In the genomic region with DNA sequence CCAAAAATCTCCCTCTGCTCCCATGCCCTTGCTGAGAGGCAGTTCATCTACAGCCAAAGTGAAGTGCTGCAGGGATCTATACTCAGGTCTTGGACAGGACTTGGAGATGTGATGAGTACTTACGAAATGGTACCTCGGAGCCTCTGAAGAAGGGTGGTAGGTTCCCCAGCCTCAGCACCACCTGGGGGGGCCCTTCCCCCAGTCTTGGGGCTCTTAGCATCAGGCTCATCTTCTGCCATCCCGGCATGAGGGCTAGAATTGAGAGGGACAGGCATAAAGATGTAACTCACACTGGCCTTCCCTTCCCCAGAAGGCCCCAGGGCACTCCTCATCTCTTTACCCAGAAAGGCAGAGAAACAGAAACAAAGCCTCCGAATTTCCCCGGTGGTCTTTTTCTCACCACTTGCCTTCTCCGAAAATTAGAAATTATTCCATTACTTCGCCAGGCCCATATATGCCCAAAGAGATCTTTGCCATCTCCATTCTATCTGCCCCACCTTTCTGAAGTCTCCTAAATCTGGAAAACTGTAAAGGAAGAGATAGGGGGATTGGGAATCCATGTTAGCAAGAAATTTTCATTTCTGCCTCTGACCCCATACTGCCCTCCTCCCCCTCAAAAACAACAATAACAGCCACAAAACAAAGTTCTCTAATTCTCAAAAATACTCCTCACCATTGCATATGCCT, we compare ENCODE assay signal across 8 cellular contexts.
A peak's percentile ranks its signal among the peaks of the same experiment; 100 is the strongest.
DNase-seq lines count a peak whose midpoint lies in the region; ATAC-seq and TF ChIP-seq lines count a peak whose summit lies in the region.

No MANE protein-coding gene starts in this region.

- no peaks in the 10 kb centered on the region for H3K27me3 ChIP-seq in HL-60 (ENCODE audit: insufficient read depth, poor library complexity, severe bottlenecking)
- no peaks in the 10 kb centered on the region for H3K27me3 ChIP-seq in iPS-18a (ENCODE audit: control insufficient read depth, insufficient read depth, low read length)

- no peaks in the 10 kb centered on the region for H3K9me3 Mint-ChIP-seq in stimulated activated memory B cell treated with anti-CD40 and anti-IgM and Interleukin-4, amounts not matched to agents 10 μg/mL and 1 μg/mL and 100 μg/mL, for 72 hours

- ATAC-seq in stimulated activated memory B cell treated with anti-CD40 and anti-IgM and Interleukin-4, amounts not matched to agents 10 μg/mL and 1 μg/mL and 100 μg/mL, for 72 hours, result no peak
- no peak for ATAC-seq in HG02571 (IDR thresholded peaks at IDR 0.05; ENCODE audit: unreplicated experiment)
- ATAC-seq in GM19452 (IDR thresholded peaks at IDR 0.05; ENCODE audit: unreplicated experiment), result no peak
- ATAC-seq in GM21367 (IDR thresholded peaks at IDR 0.05; ENCODE audit: unreplicated experiment), result no peak

- H3K4me3 Mint-ChIP-seq in stimulated activated memory B cell treated with anti-CD40 and anti-IgM and Interleukin-4, amounts not matched to agents 10 μg/mL and 1 μg/mL and 100 μg/mL, for 72 hours, result peak overlapping the region; percentile 92

- no peaks in the 10 kb centered on the region for H3K27me3 Mint-ChIP-seq in stimulated activated memory B cell treated with anti-CD40 and anti-IgM and Interleukin-4, amounts not matched to agents 10 μg/mL and 1 μg/mL and 100 μg/mL, for 72 hours

- H3K9ac ChIP-seq in iPS-18a (ENCODE audit: low read length), result peak overlapping the region; percentile 89

- H3K27ac ChIP-seq in HL-60 (replicated peaks) (peak overlapping the region; percentile 95), iPS-18a (ENCODE audit: low read length) (peak overlapping the region; percentile 98)

- peaks cover 38% of the 10 kb centered on the region for H3K36me3 ChIP-seq in iPS-18a (ENCODE audit: control insufficient read depth, low read depth, low read length)

- peaks cover 45% of the 10 kb centered on the region for H3K36me3 Mint-ChIP-seq in stimulated activated memory B cell treated with anti-CD40 and anti-IgM and Interleukin-4, amounts not matched to agents 10 μg/mL and 1 μg/mL and 100 μg/mL, for 72 hours

- peaks cover 3% of the 10 kb centered on the region for H3K9me3 ChIP-seq in iPS-18a (ENCODE audit: control insufficient read depth, low read depth, low read length)

- H3K4me3 ChIP-seq in HL-60 (replicated peaks; ENCODE audit: insufficient read depth, low read length) (peak overlapping the region; percentile 69), iPS-18a (ENCODE audit: low read length) (peak overlapping the region; percentile 87)

- TF ChIP-seq CTCF in HL-60 (IDR thresholded peaks at IDR 0.05; ENCODE audit: insufficient read depth, low read length), result no peak

- H3K4me1 Mint-ChIP-seq in stimulated activated memory B cell treated with anti-CD40 and anti-IgM and Interleukin-4, amounts not matched to agents 10 μg/mL and 1 μg/mL and 100 μg/mL, for 72 hours, result peaks cover 59% of the 10 kb centered on the region

- H3K4me1 ChIP-seq in iPS-18a (ENCODE audit: control insufficient read depth, low read depth, low read length), result peaks cover 13% of the 10 kb centered on the region

- H3K27ac Mint-ChIP-seq in stimulated activated memory B cell treated with anti-CD40 and anti-IgM and Interleukin-4, amounts not matched to agents 10 μg/mL and 1 μg/mL and 100 μg/mL, for 72 hours, result peak overlapping the region; percentile 99

- no peak for DNase-seq in HL-60 (ENCODE audit: low read depth in 1 of 2, low spot score in 1 of 2)
- peak; percentile 4 for DNase-seq in activated effector memory CD4-positive, alpha-beta T cell treated with Interleukin-2 at 50 U/mL for 16 hours
- DNase-seq in stimulated activated CD4-positive, alpha-beta T cell treated with anti-CD3 and anti-CD28 coated beads, Interleukin-4, amount 100 ng/mL, for 24 hours, result no peak
